27 cellular contexts compared by ENCODE assay signal in genomic region chr2:154639997-154640396, GRCh38. TPM values are rescaled to one million over a fixed set of nuclear protein-coding genes. Genes with fewer than 3 reads are reported as not detected.
"Had no signal": no experiment of that assay in that cellular context is flagged by ENCODE, and none has a peak within 500 bp of the region (broad histone marks: within the 10 kb centered on the region; RNA-seq: fewer than 3 reads in every experiment).

No MANE protein-coding gene starts in this region.

- FAIRE-seq: endothelial cell of umbilical vein, kidney, urothelium cell line had no signal

- ATAC-seq: left cardiac atrium; lower lobe of right lung; natural killer cell; stimulated activated effector memory CD8-positive, alpha-beta T cell treated with anti-CD3 and anti-CD28 coated beads, Interleukin-12 subunit alpha, Interleukin-12 subunit beta, amount 100 ng/mL, for 72 hours; stimulated activated naive CD8-positive, alpha-beta T cell treated with anti-CD3 and anti-CD28 coated beads, Interleukin-15, Interleukin-2, amounts not matched to agents 100 U/mL and 50 U/mL, for 24 hours had no signal

- H3K9me3 ChIP-seq: left ventricle myocardium inferior, lower lobe of right lung, ovary, suprapubic skin, thyroid gland had no signal

- H3K36me3 Mint-ChIP-seq: memory B cell; mesothelial cell of epicardium; natural killer cell; stimulated activated effector memory CD8-positive, alpha-beta T cell treated with anti-CD3 and anti-CD28 coated beads, Interleukin-12 subunit alpha, Interleukin-12 subunit beta, amount 100 ng/mL, for 72 hours; type B pancreatic cell had no signal

- H3K27ac Mint-ChIP-seq: endodermal cell; memory B cell; mesothelial cell of epicardium; natural killer cell; progenitor cell of endocrine pancreas; stimulated activated effector memory CD8-positive, alpha-beta T cell treated with anti-CD3 and anti-CD28 coated beads, Interleukin-12 subunit alpha, Interleukin-12 subunit beta, amount 100 ng/mL, for 72 hours; type B pancreatic cell had no signal

- H3K36me3 ChIP-seq: left ventricle myocardium inferior, lower lobe of right lung, ovary, suprapubic skin, thyroid gland had no signal

- H3K27ac ChIP-seq: hepatocyte, left ventricle myocardium inferior, lower lobe of right lung, ovary, suprapubic skin, thyroid gland had no signal

- H3K27me3 ChIP-seq: hepatocyte, ovary, suprapubic skin, thyroid gland had no signal

- H3K4me3 ChIP-seq: hepatocyte, left ventricle myocardium inferior, lower lobe of right lung, ovary, suprapubic skin, thyroid gland had no signal

- H3K9me3 Mint-ChIP-seq: endodermal cell, memory B cell, mesothelial cell of epicardium, neural crest cell, type B pancreatic cell had no signal

- DNase-seq: dermis blood vessel endothelial cell; endodermal cell; foreskin melanocyte; head of caudate nucleus; kidney; left cardiac atrium; left ventricle myocardium inferior; lower lobe of right lung; natural killer cell; nucleus accumbens; ovary; right cardiac atrium; stimulated activated CD4-positive, alpha-beta T cell treated with anti-CD3 and anti-CD28 coated beads, Interleukin-4, amount 100 ng/mL, for 1 hour; stimulated activated CD8-positive, alpha-beta memory T cell treated with anti-CD3 and anti-CD28 coated beads, Interleukin-4, amount 100 ng/mL, for 48 hours; stimulated activated naive CD8-positive, alpha-beta T cell treated with anti-CD3 and anti-CD28 coated beads, Interleukin-15, Interleukin-2, amounts not matched to agents 100 U/mL and 50 U/mL, for 24 hours; thyroid gland had no signal

- H3K27me3 Mint-ChIP-seq: memory B cell, progenitor cell of endocrine pancreas had no signal

- H3K4me3 Mint-ChIP-seq: endodermal cell; memory B cell; mesothelial cell of epicardium; natural killer cell; neural crest cell; stimulated activated effector memory CD8-positive, alpha-beta T cell treated with anti-CD3 and anti-CD28 coated beads, Interleukin-12 subunit alpha, Interleukin-12 subunit beta, amount 100 ng/mL, for 72 hours; type B pancreatic cell had no signal

- H3K4me1 Mint-ChIP-seq: memory B cell; natural killer cell; neural crest cell; stimulated activated effector memory CD8-positive, alpha-beta T cell treated with anti-CD3 and anti-CD28 coated beads, Interleukin-12 subunit alpha, Interleukin-12 subunit beta, amount 100 ng/mL, for 72 hours had no signal

- H3K4me1 ChIP-seq: lower lobe of right lung, suprapubic skin, thyroid gland had no signal

RNA-seq across cellular contexts. Expression of gene KCNJ3, which starts 58.5 kb away (rescaled TPM):
- total RNA-seq: dermis blood vessel endothelial cell, endothelial cell of umbilical vein, lower lobe of right lung, myocyte, natural killer cell, thyroid gland had no signal
- polyA plus RNA-seq: endothelial cell of umbilical vein had no signal
